In the genomic region with DNA sequence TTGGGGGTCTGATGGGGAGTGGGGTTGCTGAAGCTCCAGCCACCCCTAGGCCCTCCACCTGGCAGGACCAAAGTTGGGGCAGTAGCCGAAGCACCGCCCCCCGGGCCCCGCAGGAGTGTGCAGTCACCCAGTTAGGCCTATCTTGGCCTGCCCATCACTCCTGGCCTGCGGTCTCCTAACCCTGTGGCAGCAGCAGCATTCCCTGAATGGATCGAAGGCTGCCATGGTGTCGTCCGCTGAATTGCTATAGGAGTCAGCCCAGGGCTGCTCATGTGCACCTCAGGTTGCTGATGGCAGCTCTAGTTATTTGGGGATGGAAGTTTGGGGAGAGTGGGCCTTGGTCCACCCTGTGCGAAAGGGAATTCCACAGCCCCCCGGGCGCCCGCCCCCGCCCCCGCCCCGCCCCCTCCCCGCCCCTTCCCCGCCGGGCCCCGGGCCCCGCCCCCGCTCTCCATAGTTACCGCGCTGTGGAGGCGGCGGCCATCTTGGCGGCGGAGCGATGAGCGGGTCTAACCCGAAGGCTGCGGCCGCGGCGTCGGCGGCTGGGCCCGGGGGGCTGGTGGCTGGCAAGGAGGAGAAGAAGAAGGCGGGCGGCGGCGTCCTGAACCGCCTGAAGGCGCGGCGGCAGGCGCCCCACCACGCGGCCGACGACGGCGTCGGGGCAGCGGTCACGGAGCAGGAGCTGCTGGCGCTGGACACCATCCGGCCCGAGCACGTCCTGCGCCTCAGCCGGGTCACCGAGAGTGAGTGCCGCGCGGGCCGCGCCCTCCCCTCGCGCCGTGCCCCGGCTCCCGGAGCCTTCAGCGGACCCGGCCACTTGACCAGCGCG, we compare ENCODE assay signal across 8 cellular contexts.
DNase-seq lines count a peak whose midpoint lies in the region; ATAC-seq lines count a peak whose summit lies in the region.

Gene UNC119B (plus strand): TSS at position 483 of the 829 bp plus-strand sequence. CDS start 17 bp downstream, at position 500.

- peak within 1 kb of the TSS; percentile 90 for H3K4me3 Mint-ChIP-seq in memory B cell

- H3K27me3 ChIP-seq in effector memory CD4-positive, alpha-beta T cell (replicated peaks; ENCODE audit: control insufficient read depth, insufficient read depth, low read length, poor library complexity, severe bottlenecking) = no peaks in the 10 kb centered on the region

- peaks cover 5% of the 10 kb centered on the region for H3K36me3 Mint-ChIP-seq in memory B cell

- H3K4me3 ChIP-seq in effector memory CD4-positive, alpha-beta T cell (ENCODE audit: insufficient read depth, low read depth, low read length, poor library complexity, severe bottlenecking) = peak within 1 kb of the TSS; percentile 84

- H3K4me1 ChIP-seq in effector memory CD4-positive, alpha-beta T cell (ENCODE audit: control insufficient read depth, insufficient read depth, low read length, poor library complexity, severe bottlenecking) = peaks cover 15% of the 10 kb centered on the region

- H3K27me3 Mint-ChIP-seq in memory B cell = no peaks in the 10 kb centered on the region

- H3K27ac ChIP-seq in effector memory CD4-positive, alpha-beta T cell (ENCODE audit: insufficient read depth, low read length, poor library complexity, severe bottlenecking) = peak within 1 kb of the TSS; percentile 76

- peak; percentile 23 for DNase-seq in NCI-H1694 treated with DMSO at 0.1 percent for 48 hours (lab: John Stamatoyannopoulos, UW)
- no peak for DNase-seq in NCI-H1694 (lab: John Stamatoyannopoulos, UW)
- DNase-seq in NCI-H510A treated with DMSO at 0.1 percent for 48 hours (lab: John Stamatoyannopoulos, UW) = peak; percentile 79
- DNase-seq in activated CD8-positive, alpha-beta memory T cell treated with anti-CD3 and anti-CD28 coated beads for 24 hours = peak; percentile 88
- DNase-seq in effector memory CD4-positive, alpha-beta T cell = peak; percentile 56 to 69 (median 63)
- peak; percentile 50 to 64 for DNase-seq in memory B cell (ENCODE audit: low spot score in 2 of 2)
- peak; percentile 64 for DNase-seq in stimulated activated CD8-positive, alpha-beta memory T cell treated with anti-CD3 and anti-CD28 coated beads, Interleukin-12 subunit alpha, Interleukin-12 subunit beta, amount 100 ng/mL, for 1 hour (ENCODE audit: low read depth)

- peak within 1 kb of the TSS; percentile 78 for H3K27ac Mint-ChIP-seq in memory B cell

- H3K36me3 ChIP-seq in effector memory CD4-positive, alpha-beta T cell (ENCODE audit: control insufficient read depth, insufficient read depth, low read length) = peaks cover 5% of the 10 kb centered on the region

- peak; percentile 69 for ATAC-seq in HG02981 (IDR thresholded peaks at IDR 0.05; ENCODE audit: unreplicated experiment)
- ATAC-seq in memory B cell (ENCODE audit: low read depth) = peak; percentile 87

- no peaks in the 10 kb centered on the region for H3K9me3 ChIP-seq in effector memory CD4-positive, alpha-beta T cell (ENCODE audit: control insufficient read depth, low read length)

- H3K4me1 Mint-ChIP-seq in memory B cell = peaks cover 21% of the 10 kb centered on the region

- no peaks in the 10 kb centered on the region for H3K9me3 Mint-ChIP-seq in memory B cell
